28 cellular contexts compared by ENCODE assay signal in the genomic region with DNA sequence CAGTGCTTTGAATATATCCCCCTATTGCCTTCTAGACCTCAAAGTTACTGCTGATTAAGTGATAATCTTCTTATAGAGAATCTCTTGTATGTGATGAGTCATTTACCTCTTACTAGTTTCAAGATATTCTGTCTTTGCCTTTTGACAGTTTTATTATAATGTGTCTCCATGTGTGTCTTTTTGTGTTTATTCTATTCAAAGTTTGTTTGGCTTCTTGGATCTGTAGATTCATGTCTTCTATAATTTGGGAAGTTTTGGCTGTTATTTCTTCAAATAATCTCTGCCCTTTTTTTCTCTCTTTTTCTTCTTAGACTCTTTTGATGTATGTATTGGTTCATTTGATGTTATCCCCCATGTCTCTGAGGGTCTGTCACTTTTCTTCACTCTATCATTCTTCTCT.
"Had no signal": no experiment of that assay in that cellular context is flagged by ENCODE, and none has a peak within 500 bp of the region (broad histone marks: within the 10 kb centered on the region; RNA-seq: fewer than 3 reads in every experiment).

No MANE protein-coding gene starts in this region.

- H3K27me3 Mint-ChIP-seq: naive thymus-derived CD4-positive, alpha-beta T cell; progenitor cell of endocrine pancreas; stimulated activated naive B cell treated with anti-CD40 and anti-IgM and Interleukin-4, amounts not matched to agents 10 μg/mL and 1 μg/mL and 100 μg/mL, for 72 hours; stimulated activated naive CD8-positive, alpha-beta T cell treated with anti-CD3 and anti-CD28 coated beads, Interleukin-15, Interleukin-2, amounts not matched to agents 100 ng/mL and 50 ng/mL, for 24 hours had no signal

- H3K27me3 ChIP-seq: neural progenitor cell, right lobe of liver, sigmoid colon, stomach, thyroid gland, tibial nerve, upper lobe of left lung, uterus had no signal

- H3K4me2 ChIP-seq: neural progenitor cell had no signal

- H3K4me3 ChIP-seq: neural progenitor cell, psoas muscle, right lobe of liver, sigmoid colon, stomach, thoracic aorta, thyroid gland, tibial nerve, upper lobe of left lung, uterus had no signal

- H3K27ac Mint-ChIP-seq: naive thymus-derived CD4-positive, alpha-beta T cell; natural killer cell; nephron; neural progenitor cell; progenitor cell of endocrine pancreas; stimulated activated effector memory CD8-positive, alpha-beta T cell treated with anti-CD3 and anti-CD28 coated beads, Interleukin-12 subunit alpha, Interleukin-12 subunit beta, amount 100 ng/mL, for 72 hours; stimulated activated naive B cell treated with anti-CD40 and anti-IgM and Interleukin-4, amounts not matched to agents 10 μg/mL and 1 μg/mL and 100 μg/mL, for 72 hours; stimulated activated naive CD8-positive, alpha-beta T cell treated with anti-CD3 and anti-CD28 coated beads, Interleukin-15, Interleukin-2, amounts not matched to agents 100 ng/mL and 50 ng/mL, for 24 hours had no signal

- H3K4me1 Mint-ChIP-seq: naive thymus-derived CD4-positive, alpha-beta T cell; natural killer cell; nephron; neural progenitor cell; stimulated activated effector memory CD8-positive, alpha-beta T cell treated with anti-CD3 and anti-CD28 coated beads, Interleukin-12 subunit alpha, Interleukin-12 subunit beta, amount 100 ng/mL, for 72 hours; stimulated activated naive B cell treated with anti-CD40 and anti-IgM and Interleukin-4, amounts not matched to agents 10 μg/mL and 1 μg/mL and 100 μg/mL, for 72 hours had no signal

- ATAC-seq: naive thymus-derived CD4-positive, alpha-beta T cell; natural killer cell; psoas muscle; right cardiac atrium; right lobe of liver; stimulated activated effector memory CD8-positive, alpha-beta T cell treated with anti-CD3 and anti-CD28 coated beads, Interleukin-12 subunit alpha, Interleukin-12 subunit beta, amount 100 ng/mL, for 72 hours; stimulated activated naive B cell treated with anti-CD40 and anti-IgM and Interleukin-4, amounts not matched to agents 10 μg/mL and 1 μg/mL and 100 μg/mL, for 72 hours had no signal

- H3K4me1 ChIP-seq: neural progenitor cell, parathyroid adenoma, psoas muscle, right lobe of liver, sigmoid colon, stomach, thyroid gland, tibial nerve, upper lobe of left lung, uterus had no signal

- FAIRE-seq: small intestine had no signal

- H3K36me3 Mint-ChIP-seq: naive thymus-derived CD4-positive, alpha-beta T cell; natural killer cell; neural progenitor cell; stimulated activated effector memory CD8-positive, alpha-beta T cell treated with anti-CD3 and anti-CD28 coated beads, Interleukin-12 subunit alpha, Interleukin-12 subunit beta, amount 100 ng/mL, for 72 hours; stimulated activated naive B cell treated with anti-CD40 and anti-IgM and Interleukin-4, amounts not matched to agents 10 μg/mL and 1 μg/mL and 100 μg/mL, for 72 hours had no signal

- H3K9ac ChIP-seq: neural progenitor cell, parathyroid adenoma had no signal

- H3K27ac ChIP-seq: neural progenitor cell, parathyroid adenoma, psoas muscle, right lobe of liver, sigmoid colon, stomach, thoracic aorta, thyroid gland, tibial nerve, upper lobe of left lung, uterus had no signal

- H3K9me3 ChIP-seq: right lobe of liver, sigmoid colon, stomach, thoracic aorta, thyroid gland, tibial nerve, upper lobe of left lung, uterus had no signal

- H3K4me3 Mint-ChIP-seq: naive thymus-derived CD4-positive, alpha-beta T cell; natural killer cell; nephron; neural progenitor cell; stimulated activated effector memory CD8-positive, alpha-beta T cell treated with anti-CD3 and anti-CD28 coated beads, Interleukin-12 subunit alpha, Interleukin-12 subunit beta, amount 100 ng/mL, for 72 hours; stimulated activated naive B cell treated with anti-CD40 and anti-IgM and Interleukin-4, amounts not matched to agents 10 μg/mL and 1 μg/mL and 100 μg/mL, for 72 hours; stimulated activated naive CD8-positive, alpha-beta T cell treated with anti-CD3 and anti-CD28 coated beads, Interleukin-15, Interleukin-2, amounts not matched to agents 100 ng/mL and 50 ng/mL, for 24 hours had no signal

- H3K79me2 ChIP-seq: parathyroid adenoma had no signal

- DNase-seq: naive thymus-derived CD4-positive, alpha-beta T cell; natural killer cell; occipital lobe; posterior cingulate gyrus; psoas muscle; right cardiac atrium; right lobe of liver; sigmoid colon; small intestine; stimulated activated CD4-positive, alpha-beta T cell treated with anti-CD3 and anti-CD28 coated beads, Interleukin-15, amount 100 ng/mL, for 24 hours; stimulated activated CD4-positive, alpha-beta T cell treated with anti-CD3 and anti-CD28 coated beads, Interleukin-2, amount 100 ng/mL, for 24 hours; stimulated activated CD4-positive, alpha-beta T cell treated with anti-CD3 and anti-CD28 coated beads, Interleukin-2, amount 100 ng/mL, for 48 hours; stimulated activated CD4-positive, alpha-beta T cell treated with anti-CD3 and anti-CD28 coated beads, Interleukin-4, amount 100 ng/mL, for 24 hours; stimulated activated naive B cell treated with anti-CD40 and anti-IgM and Interleukin-4, amounts not matched to agents 10 μg/mL and 1 μg/mL and 100 μg/mL, for 72 hours; stimulated activated naive CD4-positive, alpha-beta T cell treated with Interleukin-2 at 50 U/mL for 16 hours; stomach; thyroid gland; trophoblast cell; upper lobe of left lung; uterus had no signal

- H3K36me3 ChIP-seq: neural progenitor cell, right lobe of liver, sigmoid colon, stomach, thoracic aorta, thyroid gland, tibial nerve, upper lobe of left lung, uterus had no signal

- H2AFZ ChIP-seq: neural progenitor cell, parathyroid adenoma had no signal
